Comparison of ENCODE assay signal across 23 cellular contexts in the genomic region with DNA sequence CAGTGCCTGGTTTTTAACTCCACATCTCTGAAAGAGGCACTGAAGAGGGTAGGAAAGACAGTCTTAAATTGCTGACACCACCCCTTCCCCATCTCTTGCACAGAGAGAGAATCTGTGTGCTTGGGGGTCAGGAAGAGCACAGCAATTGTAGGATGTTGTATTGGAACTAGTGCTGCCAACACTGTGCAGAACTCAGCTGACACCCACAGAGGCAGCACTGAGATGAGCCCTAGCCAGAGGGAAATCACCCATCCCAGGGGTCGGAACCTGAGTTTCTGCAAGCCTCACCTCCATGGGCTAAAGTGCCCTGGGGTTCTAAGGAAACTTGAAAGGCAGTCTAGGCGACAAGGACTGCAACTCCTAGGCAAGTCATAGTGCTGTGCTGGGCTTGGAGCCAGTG.
"Had no signal": no experiment of that assay in that cellular context is flagged by ENCODE, and none has a peak within 500 bp of the region (broad histone marks: within the 10 kb centered on the region; RNA-seq: fewer than 3 reads in every experiment).

No MANE protein-coding gene starts in this region.

- FAIRE-seq: pancreas had no signal

- ATAC-seq: activated naive CD8-positive, alpha-beta T cell treated with anti-CD3 and anti-CD28 coated beads, Interleukin-2, amount 50 U/mL, for 24 hours; activated T-cell treated with anti-CD3 and anti-CD28 coated beads, Interleukin-2, amount 50 U/mL, for 4 hours; activated T-helper 17 cell treated with anti-CD3 and anti-CD28 coated beads, Interleukin-2, amount 50 U/mL, for 72 hours; naive thymus-derived CD4-positive, alpha-beta T cell had no signal

- H3K36me3 ChIP-seq: pancreas, prostate gland, tibial nerve had no signal

- H3K4me1 ChIP-seq: pancreas, prostate gland, tibial nerve had no signal

- H3K27ac ChIP-seq: pancreas, prostate gland, tibial nerve had no signal

- DNase-seq: activated CD4-positive, alpha-beta memory T cell treated with anti-CD3 and anti-CD28 coated beads, Interleukin-2, amount 10 ng/mL, durations not matched to agents 7 days and 5 days; activated CD4-positive, alpha-beta T cell treated with anti-CD3 and anti-CD28 coated beads for 1 hour; activated CD4-positive, alpha-beta T cell treated with anti-CD3 and anti-CD28 coated beads, Interleukin-2, amount 10 ng/mL, durations not matched to agents 7 days and 5 days; activated CD8-positive, alpha-beta memory T cell treated with anti-CD3 and anti-CD28 coated beads, Interleukin-2, amount 50 U/mL, for 48 hours; activated gamma-delta T cell treated with Interleukin-2 at 50 U/mL for 16 hours; activated naive CD8-positive, alpha-beta T cell treated with anti-CD3 and anti-CD28 coated beads, Interleukin-2, amount 50 U/mL, for 24 hours; activated T-cell treated with anti-CD3 and anti-CD28 coated beads, Interleukin-2, amount 50 U/mL, for 4 hours; amygdala; head of caudate nucleus; hippocampal formation; immature natural killer cell; midbrain; naive thymus-derived CD4-positive, alpha-beta T cell; nucleus accumbens; pancreas; retina; stimulated activated CD4-positive, alpha-beta T cell treated with anti-CD3 and anti-CD28 coated beads, Interleukin-1b, Interleukin-23, amount 100 ng/mL, for 48 hours; stimulated activated naive CD4-positive, alpha-beta T cell treated with Interleukin-2 at 50 U/mL for 16 hours; T-helper 9 cell had no signal

- H3K4me2 ChIP-seq: smooth muscle cell had no signal

- H3K4me3 ChIP-seq: pancreas, prostate gland, smooth muscle cell, tibial nerve had no signal

- H3K9me3 ChIP-seq: pancreas, prostate gland, tibial nerve had no signal

- H3K27me3 ChIP-seq: pancreas, tibial nerve had no signal
